Comparison of ENCODE assay signal across 19 cellular contexts in genomic region chr4:89054627-89055026, GRCh38. TPM values are rescaled to one million over a fixed set of nuclear protein-coding genes. Genes with fewer than 3 reads are reported as not detected.
DNase-seq lines count a peak whose midpoint lies in the region; ATAC-seq, FAIRE-seq and TF ChIP-seq lines count a peak whose summit lies in the region.
"Had no signal": no experiment of that assay in that cellular context is flagged by ENCODE, and none has a peak within 500 bp of the region (broad histone marks: within the 10 kb centered on the region; RNA-seq: fewer than 3 reads in every experiment).

No MANE protein-coding gene starts in this region.

- no peak overlapping the region for H2AK5ac ChIP-seq in trophoblast cell (ENCODE audit: low read length)

- H3K79me2 ChIP-seq in OCI-LY3 (ENCODE audit: low read length) (peaks cover 72% of the 10 kb centered on the region), endothelial cell of umbilical vein (ENCODE audit: control insufficient read depth, insufficient read depth, low read length) (peaks cover 29% of the 10 kb centered on the region), trophoblast cell (ENCODE audit: control insufficient read depth, insufficient read depth, low read length, poor library complexity) (no peaks in the 10 kb centered on the region)

- no peak overlapping the region for H2BK12ac ChIP-seq in trophoblast cell (ENCODE audit: low read length)

- H3K9me3 ChIP-seq in OCI-LY3 (ENCODE audit: insufficient read depth, low read length) (no peaks in the 10 kb centered on the region), endothelial cell of umbilical vein (replicated peaks; ENCODE audit: control insufficient read depth, insufficient read depth, low read length) (no peaks in the 10 kb centered on the region), trophoblast cell (ENCODE audit: insufficient read depth, low read depth, low read length) (no peaks in the 10 kb centered on the region), right lobe of liver (no peaks in the 10 kb centered on the region)
- H3K9me3 ChIP-seq: sigmoid colon had no signal

- no peak overlapping the region for H3K14ac ChIP-seq in trophoblast cell (ENCODE audit: low read length)

- H3K4ac ChIP-seq in trophoblast cell (ENCODE audit: low read depth, low read length): no peak overlapping the region

- no peak for TF ChIP-seq POLR2A in endothelial cell of umbilical vein (IDR thresholded peaks at IDR 0.05; ENCODE audit: low read depth, low read length)
- TF ChIP-seq POLR2A in right lobe of liver (IDR thresholded peaks at IDR 0.05): no peak

- no CpG with 5 or more reads among the region's 1 CpG for WGBS in trophoblast cell (ENCODE audit: extremely low coverage, insufficient coverage, insufficient read length)
- WGBS in right lobe of liver (ENCODE audit: insufficient coverage, low coverage, low lambda C conversion rate, missing lambda C conversion rate): 60% methylated on average over 1 of the region's 1 CpG

- CTCF ChIA-PET in endothelial cell of umbilical vein (lab: Charles Lee): interaction anchor here (1.0 to 2.2 kb wide), 3 partner anchors 12 to 55 kb away, joined by 3 to 9 read pairs (median 4); no protein-coding TSS in a partner anchor

- H4K20me1 ChIP-seq in OCI-LY3 (ENCODE audit: insufficient read depth, low read length): no peaks in the 10 kb centered on the region
- no peaks in the 10 kb centered on the region for H4K20me1 ChIP-seq in endothelial cell of umbilical vein (replicated peaks; ENCODE audit: control insufficient read depth, extremely low read depth, insufficient read depth, low read length)

- peak; percentile 49 for DNase-seq in G401 (ENCODE audit: low spot score)
- no peak for DNase-seq in endothelial cell of umbilical vein (ENCODE audit: low read depth, low spot score)
- DNase-seq in trophoblast cell: no peak
- DNase-seq in NCI-H1694 treated with DMSO at 0.1 percent for 48 hours (lab: John Stamatoyannopoulos, UW): no peak
- no peak for DNase-seq in NCI-H2081 treated with DMSO at 0.1 percent for 48 hours (lab: John Stamatoyannopoulos, UW)
- DNase-seq in HuH-7 (ENCODE audit: low spot score): no peak
- no peak for DNase-seq in right lobe of liver
- DNase-seq: activated CD4-positive, alpha-beta T cell treated with anti-CD3 and anti-CD28 coated beads for 4 hours; activated CD8-positive, alpha-beta memory T cell treated with anti-CD3 and anti-CD28 coated beads, Interleukin-2, amount 50 U/mL, for 4 hours; activated naive CD4-positive, alpha-beta T cell treated with anti-CD3 and anti-CD28 coated beads for 36 hours; GF-D8; islet precursor cell; KG1; NCI-H1105 treated with DMSO at 0.1 percent for 48 hours; sigmoid colon; stimulated activated CD4-positive, alpha-beta T cell treated with anti-CD3 and anti-CD28 coated beads, Interleukin-2, amount 100 ng/mL, for 48 hours had no signal

- H3K36me3 ChIP-seq in OCI-LY3 (replicated peaks; ENCODE audit: low read depth, low read length): peaks cover 17% of the 10 kb centered on the region
- H3K36me3 ChIP-seq in endothelial cell of umbilical vein (ENCODE audit: control insufficient read depth in 2 of 2, extremely low read depth in 1 of 2, insufficient read depth in 2 of 2, low read length in 2 of 2): no peaks in the 10 kb centered on the region
- no peaks in the 10 kb centered on the region for H3K36me3 ChIP-seq in trophoblast cell (ENCODE audit: control insufficient read depth in 1 of 2, insufficient read depth in 2 of 2, low read length in 2 of 2)
- no peaks in the 10 kb centered on the region for H3K36me3 ChIP-seq in right lobe of liver
- H3K36me3 ChIP-seq: sigmoid colon had no signal

- H2BK120ac ChIP-seq in trophoblast cell (ENCODE audit: insufficient read depth, low read length, poor library complexity): no peak overlapping the region

- no peaks in the 10 kb centered on the region for H3K79me1 ChIP-seq in trophoblast cell (ENCODE audit: low read length)

- H3K9ac ChIP-seq in OCI-LY3 (ENCODE audit: low read length): peak overlapping the region; percentile 64; the same call in 1 of the 2 replicates
- H3K9ac ChIP-seq in endothelial cell of umbilical vein (replicated peaks; ENCODE audit: extremely low read depth, insufficient read depth, low read length): no peak overlapping the region
- H3K9ac ChIP-seq in trophoblast cell (ENCODE audit: low read length): no peak overlapping the region

- intact Hi-C loops in endothelial cell of umbilical vein (cut with micrococcal nuclease) (no loop called here), right lobe of liver (cut with DNase I) (no loop called here)

- H3K27me3 ChIP-seq in OCI-LY3 (ENCODE audit: low read depth, low read length) (no peaks in the 10 kb centered on the region), endothelial cell of umbilical vein (ENCODE audit: control insufficient read depth in 2 of 2, insufficient read depth in 2 of 2, low read length in 2 of 2) (no peaks in the 10 kb centered on the region), trophoblast cell (ENCODE audit: insufficient read depth, low read length) (no peaks in the 10 kb centered on the region), right lobe of liver (no peaks in the 10 kb centered on the region)
- H3K27me3 ChIP-seq: sigmoid colon had no signal

- dilution Hi-C loops in endothelial cell of umbilical vein (cut with MboI; ENCODE audit: extremely low pct_ligation_motif_present, low sequenced_read_pairs): no loop called here

- in situ Hi-C loops in G401 (cut with HindIII; ENCODE audit: low sequenced_read_pairs): no loop called here

- peaks cover 24% of the 10 kb centered on the region for H3K4me1 ChIP-seq in OCI-LY3 (ENCODE audit: low read length)
- peaks cover 25% of the 10 kb centered on the region for H3K4me1 ChIP-seq in endothelial cell of umbilical vein (ENCODE audit: control insufficient read depth, extremely low read depth, insufficient read depth, low read length)
- peaks cover 0 to 3% of the 10 kb centered on the region in 2 experiments for H3K4me1 ChIP-seq in trophoblast cell (ENCODE audit: control insufficient read depth in 1 of 2, insufficient read depth in 2 of 2, low read length in 2 of 2)
- no peaks in the 10 kb centered on the region for H3K4me1 ChIP-seq in right lobe of liver

- H4K8ac ChIP-seq in trophoblast cell (ENCODE audit: low read depth, low read length): no peak overlapping the region

- no peak for TF ChIP-seq CTCF in OCI-LY3 (IDR thresholded peaks at IDR 0.05; ENCODE audit: low read depth, low read length)
- TF ChIP-seq CTCF in endothelial cell of umbilical vein (IDR thresholded peaks at IDR 0.05; ENCODE audit: extremely low read depth in 1 of 2, insufficient read depth in 1 of 2, low read depth in 1 of 2, low read length in 2 of 2): no peak
- TF ChIP-seq CTCF in right lobe of liver (IDR thresholded peaks at IDR 0.05): no peak

- no TSS peak for BruUV-seq in endothelial cell of umbilical vein (replicated peaks; lab: Mats Ljungman, UMichigan)

- no peaks in the 10 kb centered on the region for H3K9me1 ChIP-seq in endothelial cell of umbilical vein (replicated peaks; ENCODE audit: control insufficient read depth, extremely low read depth, insufficient read depth, low read length)

- H3K4me3 ChIP-seq in OCI-LY3 (ENCODE audit: low read length): peak overlapping the region; percentile 74
- H3K4me3 ChIP-seq in endothelial cell of umbilical vein (replicated peaks in 1 of 3; ENCODE audit: insufficient read depth in 1 of 3, low read depth in 1 of 3, low read length in 3 of 3): no peak overlapping the region
- H3K4me3 ChIP-seq in trophoblast cell (ENCODE audit: low read depth, low read length): no peak overlapping the region
- no peak overlapping the region for H3K4me3 ChIP-seq in right lobe of liver

- POLR2A ChIA-PET in endothelial cell of umbilical vein (lab: Charles Lee): no interaction called here

- H2AFZ ChIP-seq in OCI-LY3 (ENCODE audit: low read depth, low read length) (no peak overlapping the region), endothelial cell of umbilical vein (ENCODE audit: low read depth, low read length) (no peak overlapping the region), trophoblast cell (ENCODE audit: insufficient read depth, low read length, poor library complexity) (no peak overlapping the region)

- ATAC-seq in right lobe of liver: no peak

- no peak overlapping the region for H3K18ac ChIP-seq in trophoblast cell (ENCODE audit: low read length)

- H3K4me2 ChIP-seq in OCI-LY3 (ENCODE audit: low read length): peak overlapping the region; percentile 74
- peak overlapping the region; percentile 100 for H3K4me2 ChIP-seq in endothelial cell of umbilical vein (ENCODE audit: insufficient read depth, low read length)
- no peak overlapping the region for H3K4me2 ChIP-seq in trophoblast cell (ENCODE audit: low read length)

- FAIRE-seq in endothelial cell of umbilical vein (lab: Jason Lieb, UNC): no peak
- FAIRE-seq: GM12891, RCC 7860 had no signal

- no peak overlapping the region for H3K23ac ChIP-seq in trophoblast cell (ENCODE audit: low read length)

- H3K27ac ChIP-seq in OCI-LY3 (ENCODE audit: low read length) (peak overlapping the region; percentile 80), endothelial cell of umbilical vein (ENCODE audit: insufficient read depth, low read depth, low read length) (no peak overlapping the region), trophoblast cell (ENCODE audit: low read depth, low read length) (peak overlapping the region; percentile 4), right lobe of liver (no peak overlapping the region)
- H3K27ac ChIP-seq: sigmoid colon had no signal

- no peak overlapping the region for H2BK5ac ChIP-seq in trophoblast cell (ENCODE audit: low read depth, low read length, poor library complexity)

- no peak overlapping the region for H4K91ac ChIP-seq in trophoblast cell (ENCODE audit: low read depth, low read length)

- no peak overlapping the region for H4K12ac ChIP-seq in trophoblast cell (ENCODE audit: low read depth, low read length)

RNA-seq across cellular contexts. Expression of gene FAM13A, which starts 2.4 kb away (rescaled TPM):
- total RNA-seq in G401 (2014; rRNA removed; shearing (Covaris generic)): 27.1 and 39.0 TPM in 2 replicates
- total RNA-seq in endothelial cell of umbilical vein (9.4 and 10.5 TPM in 2 replicates), right lobe of liver (10 to 100 TPM; 28.3 to 82.5 (median 51.7) TPM)
- polyA plus RNA-seq in endothelial cell of umbilical vein: 2.1 and 3.3 TPM in 2 replicates
- 3.2 TPM in 2 replicates for polyA plus RNA-seq in endothelial cell of umbilical vein (2011; cell fraction: cytosol; rRNA removed)
- 16.1 and 16.9 TPM in 2 replicates for polyA plus RNA-seq in endothelial cell of umbilical vein (2011; cell fraction: nucleus; rRNA removed)
- 4.1 and 5.0 TPM in 2 replicates for polyA plus RNA-seq in endothelial cell of umbilical vein (2012)
- polyA minus RNA-seq in endothelial cell of umbilical vein: 13.5 and 17.1 TPM in 2 replicates
- 6.8 TPM for polyA minus RNA-seq in endothelial cell of umbilical vein (2011; cell fraction: cytosol; rRNA and poly(A)+ RNA removed)
- polyA minus RNA-seq in endothelial cell of umbilical vein (2011; cell fraction: nucleus; rRNA and poly(A)+ RNA removed): 45.1 and 54.6 TPM in 2 replicates
- polyA plus RNA-seq in trophoblast cell (2013): 9.6 and 9.7 TPM in 2 replicates

RNA-seq across cellular contexts. Expression of gene TIGD2, which starts 56.7 kb away (rescaled TPM):
- 29.4 and 34.5 TPM in 2 replicates for total RNA-seq in G401 (2014; rRNA removed; shearing (Covaris generic))
- total RNA-seq in endothelial cell of umbilical vein: 4.2 and 5.0 TPM in 2 replicates
- 1.0 and 1.1 TPM in 2 replicates for polyA plus RNA-seq in endothelial cell of umbilical vein
- 1.3 and 1.7 TPM in 2 replicates for polyA plus RNA-seq in endothelial cell of umbilical vein (2011; cell fraction: cytosol; rRNA removed)
- polyA plus RNA-seq in endothelial cell of umbilical vein (2011; cell fraction: nucleus; rRNA removed): 1.5 and 1.8 TPM in 2 replicates
- 1.4 and 2.7 TPM in 2 replicates for polyA plus RNA-seq in endothelial cell of umbilical vein (2012)
- polyA minus RNA-seq in endothelial cell of umbilical vein: 1.8 and 2.1 TPM in 2 replicates
- polyA minus RNA-seq in endothelial cell of umbilical vein (2011; cell fraction: cytosol; rRNA and poly(A)+ RNA removed): 4.2 TPM
- 2.8 and 2.9 TPM in 2 replicates for polyA minus RNA-seq in endothelial cell of umbilical vein (2011; cell fraction: nucleus; rRNA and poly(A)+ RNA removed)
- 7.8 and 8.0 TPM in 2 replicates for polyA plus RNA-seq in trophoblast cell (2013)
- total RNA-seq in right lobe of liver: 10 to 100 TPM in 5 of 6 experiments, 1 to 10 TPM in 1; 8.5 to 16.8 (median 13.8) TPM

Comparison
In these comparisons a context has a peak if more than half of its experiments do, and no peak if none do; other contexts are left out.
1. H3K27ac ChIP-seq: peak in OCI-LY3 (single experiment) and trophoblast cell (single experiment); none in endothelial cell of umbilical vein (single experiment) and right lobe of liver (0 of 3).